14 cellular contexts compared by ENCODE assay signal in genomic region chr5:135027699-135028615, GRCh38. TPM values are rescaled to one million over a fixed set of nuclear protein-coding genes. Genes with fewer than 3 reads are reported as not detected.
DNase-seq lines count a peak whose midpoint lies in the region; ATAC-seq and TF ChIP-seq lines count a peak whose summit lies in the region.
"Had no signal": no experiment of that assay in that cellular context is flagged by ENCODE, and none has a peak within 500 bp of the region (broad histone marks: within the 10 kb centered on the region; RNA-seq: fewer than 3 reads in every experiment).

No MANE protein-coding gene starts in this region.

- no peak overlapping the region for H3K27ac Mint-ChIP-seq in H9

- no peak for DNase-seq in H9
- DNase-seq in RWPE2 (ENCODE audit: low spot score) = no peak
- DNase-seq in smooth muscle cell (lab: John Stamatoyannopoulos, UW; ENCODE audit: unreplicated experiment) = no peak
- no peak for DNase-seq in H4 (ENCODE audit: low spot score)
- DNase-seq: BE2C; NCI-H2081 treated with DMSO at 0.1 percent for 48 hours; PC-9; stimulated activated CD4-positive, alpha-beta T cell treated with anti-CD3 and anti-CD28 coated beads, Interleukin-2, amount 100 ng/mL, for 24 hours had no signal

- H2BK12ac ChIP-seq in H9 (ENCODE audit: insufficient read length, low read depth, low read length) = no peak overlapping the region

- H2BK120ac ChIP-seq in H9 (ENCODE audit: low read depth, low read length, poor library complexity, severe bottlenecking) = no peak overlapping the region

- H3K4me1 Mint-ChIP-seq in H9 = peaks cover 11 to 42% of the 10 kb centered on the region in 2 experiments

- H4K91ac ChIP-seq in H9 (ENCODE audit: insufficient read length, low read depth, low read length) = no peak overlapping the region

- peak; percentile 0; the same call in 1 of the 3 replicates for ATAC-seq in RWPE2 (ENCODE audit: low read depth)
- ATAC-seq in GM21786 (IDR thresholded peaks at IDR 0.05; ENCODE audit: unreplicated experiment) = no peak
- ATAC-seq in HG03135 (IDR thresholded peaks at IDR 0.05; ENCODE audit: unreplicated experiment) = no peak
- ATAC-seq: foreskin keratinocyte had no signal

- TF ChIP-seq CTCF in H9 (conservative IDR thresholded peaks at IDR 0.05) (no peak), RWPE2 (IDR thresholded peaks at IDR 0.05; ENCODE audit: poor library complexity, severe bottlenecking) (no peak), smooth muscle cell (IDR thresholded peaks at IDR 0.05; ENCODE audit: borderline replicate concordance, insufficient read depth, poor library complexity, severe bottlenecking) (no peak)

- H3F3A ChIP-seq in smooth muscle cell (ENCODE audit: low read depth) = peaks cover 15% of the 10 kb centered on the region

- H3K36me3 ChIP-seq in RWPE2 (ENCODE audit: low read depth) (peaks cover 56% of the 10 kb centered on the region), iPS-15b (ENCODE audit: control insufficient read depth, insufficient read depth, low read length) (no peaks in the 10 kb centered on the region), smooth muscle cell (ENCODE audit: low read depth) (no peaks in the 10 kb centered on the region)
- H3K36me3 ChIP-seq: BE2C had no signal

- no peak overlapping the region for H3K14ac ChIP-seq in H9 (ENCODE audit: insufficient read depth, low read length)

- no peak overlapping the region for H4K8ac ChIP-seq in H9 (replicated peaks; ENCODE audit: insufficient read length, low read depth, low read length)

- H3K9me3 ChIP-seq in H9 (ENCODE audit: control insufficient read depth, low read depth, low read length) (no peaks in the 10 kb centered on the region), RWPE2 (ENCODE audit: severe bottlenecking) (no peaks in the 10 kb centered on the region), iPS-15b (ENCODE audit: control insufficient read depth, insufficient read depth, low read length) (no peaks in the 10 kb centered on the region), smooth muscle cell (replicated peaks; ENCODE audit: low read depth) (no peaks in the 10 kb centered on the region)

- H3T11ph ChIP-seq in H9 (ENCODE audit: low read length) = no peak overlapping the region

- H3K4me3 Mint-ChIP-seq in H9 = peak overlapping the region in 1 of 2 experiments; percentile 72; a peak in 3 of 5 replicates

- H3K4ac ChIP-seq in H9 (ENCODE audit: low read depth, low read length) = no peak overlapping the region

- H3K4me3 ChIP-seq in RWPE2 (ENCODE audit: severe bottlenecking) (peak overlapping the region; percentile 14), iPS-15b (ENCODE audit: low read depth, low read length) (peak overlapping the region; percentile 22), smooth muscle cell (peak overlapping the region; percentile 88)
- H3K4me3 ChIP-seq: PC-9 had no signal

- H3K23me2 ChIP-seq in H9 (ENCODE audit: insufficient read length, low read depth, low read length, poor library complexity, severe bottlenecking) = peaks cover 2% of the 10 kb centered on the region

- H4K5ac ChIP-seq in H9 (ENCODE audit: insufficient read length, low read depth, low read length) = no peak overlapping the region

- no peak overlapping the region for H2BK15ac ChIP-seq in H9 (ENCODE audit: low read depth, low read length)

- no peaks in the 10 kb centered on the region; a peak in 1 of 7 replicates for H3K36me3 Mint-ChIP-seq in H9 (ENCODE audit: insufficient read depth in 1 of 3, low read depth in 3 of 3)

- H3K79me1 ChIP-seq in H9 (ENCODE audit: insufficient read depth, low read depth, low read length, poor library complexity, severe bottlenecking) = no peaks in the 10 kb centered on the region

- peaks cover 0 to 10% of the 10 kb centered on the region in 2 experiments; a peak in 2 of 5 replicates for H3K9me3 Mint-ChIP-seq in H9
- H3K9me3 Mint-ChIP-seq: neural crest cell had no signal

- H4K20me1 ChIP-seq in H9 (ENCODE audit: control insufficient read depth, insufficient read depth, insufficient read length) (no peaks in the 10 kb centered on the region), smooth muscle cell (ENCODE audit: low read depth) (peaks cover 69% of the 10 kb centered on the region)

- peak overlapping the region; percentile 45 for H3K4me2 ChIP-seq in H9 (ENCODE audit: insufficient read depth, insufficient read length, low read length)
- peak overlapping the region; percentile 98 for H3K4me2 ChIP-seq in smooth muscle cell
- H3K4me2 ChIP-seq: PC-9 had no signal

- H2AFZ ChIP-seq in H9 (ENCODE audit: low read length) (no peak overlapping the region), smooth muscle cell (ENCODE audit: low read depth) (no peak overlapping the region)
- H2AFZ ChIP-seq: PC-9 had no signal

- H3K27me3 ChIP-seq in H9 (ENCODE audit: insufficient read depth, low read length) (peaks cover 77% of the 10 kb centered on the region), RWPE2 (ENCODE audit: insufficient read depth, poor library complexity, severe bottlenecking) (no peaks in the 10 kb centered on the region), iPS-15b (ENCODE audit: control insufficient read depth, insufficient read depth, low read length) (peaks cover 88% of the 10 kb centered on the region), smooth muscle cell (ENCODE audit: low read depth) (peaks cover 18% of the 10 kb centered on the region)

- H3K27ac ChIP-seq in H9 (ENCODE audit: insufficient read length, low read depth, low read length) = no peak overlapping the region
- peak overlapping the region; percentile 85 for H3K27ac ChIP-seq in RWPE2 (ENCODE audit: poor library complexity, severe bottlenecking)
- peak overlapping the region; percentile 84 for H3K27ac ChIP-seq in smooth muscle cell (ENCODE audit: low read depth)
- H3K27ac ChIP-seq: foreskin keratinocyte, PC-9 had no signal

- no peak overlapping the region for H3K23ac ChIP-seq in H9 (ENCODE audit: insufficient read length, low read depth, low read length)

- no peak overlapping the region for H2BK5ac ChIP-seq in H9 (ENCODE audit: insufficient read length, low read length)

- H3K4me1 ChIP-seq in H9 (ENCODE audit: insufficient read depth, low read length) (no peaks in the 10 kb centered on the region), RWPE2 (ENCODE audit: insufficient read depth, poor library complexity, severe bottlenecking) (peaks cover 32% of the 10 kb centered on the region), iPS-15b (ENCODE audit: control insufficient read depth, insufficient read depth, low read length) (no peaks in the 10 kb centered on the region), smooth muscle cell (ENCODE audit: low read depth) (peaks cover 19% of the 10 kb centered on the region)
- H3K4me1 ChIP-seq: BE2C, foreskin keratinocyte had no signal

- H2AK5ac ChIP-seq in H9 (ENCODE audit: insufficient read length, low read length) = no peak overlapping the region

- H3K27me3 Mint-ChIP-seq in H9 (ENCODE audit: low read depth) = peaks cover 100% of the 10 kb centered on the region

- no peak overlapping the region for H3K9ac ChIP-seq in H9 (ENCODE audit: extremely low read depth, insufficient read length, low read length)
- H3K9ac ChIP-seq in iPS-15b (ENCODE audit: low read depth, low read length) = no peak overlapping the region
- peak overlapping the region; percentile 64 for H3K9ac ChIP-seq in smooth muscle cell (ENCODE audit: low read depth)

- H3K56ac ChIP-seq in H9 (ENCODE audit: insufficient read length, low read depth, low read length) = no peak overlapping the region

- H3K79me2 ChIP-seq in H9 (ENCODE audit: insufficient read depth, low read length) (no peaks in the 10 kb centered on the region), smooth muscle cell (ENCODE audit: low read depth) (peaks cover 99% of the 10 kb centered on the region)

- WGBS in H9 (ENCODE audit: extremely low coverage, insufficient read length, low lambda C conversion rate) = no CpG with 5 or more reads among the region's 79 CpGs
- 24% methylated on average over 71 of the region's 79 CpGs for WGBS in smooth muscle cell (ENCODE audit: low lambda C conversion rate)

- no peak overlapping the region for H2BK20ac ChIP-seq in H9 (ENCODE audit: low read depth, low read length, poor library complexity, severe bottlenecking)

- no peak overlapping the region for H3K18ac ChIP-seq in H9 (ENCODE audit: insufficient read length, low read depth, low read length)

RNA-seq across cellular contexts. Expression of gene PITX1, which starts 6.1 kb away (rescaled TPM):
- total RNA-seq in H9 (2021) (not detected in 2 replicates), smooth muscle cell (122 and 161 TPM in 2 replicates)
- 418 and 473 TPM in 2 replicates for polyA plus RNA-seq in smooth muscle cell
- total RNA-seq in H4 (2014; rRNA removed; shearing (Covaris generic)) = 27.0 and 32.6 TPM in 2 replicates
- total RNA-seq: lung microvascular endothelial cell, neural crest cell had no signal

Comparison
In these comparisons a context has a peak if more than half of its experiments do, and no peak if none do; other contexts are left out.
1. H3K4me3 ChIP-seq: peak in every context shown above with its lines; median percentile 88 in smooth muscle cell; 22 in iPS-15b; 14 in RWPE2.
2. RNA of gene PITX1, which starts 6.1 kb away (total RNA-seq): 122 to 161 TPM in smooth muscle cell and 27.0 to 32.6 TPM in H4; not detected in H9; every median in the first group is over 10 times any median in the second.